ENCODE assay signal across 1 cellular context in genomic region chr14:73633517-73634332, GRCh38.
TF ChIP-seq lines count a peak whose summit lies in the region.

No MANE protein-coding gene starts in this region.

TF ChIP-seq in K562, 482 proteins besides CTCF, POLR2A, EP300 and RAD21:
- TF ChIP-seq MBD1 (CRISPR knock-in tag; IDR thresholded peaks at IDR 0.05): 0 out of 2 replicates have a peak, but pooled peaks have one; percentile 76
- TF ChIP-seq THRA (IDR thresholded peaks at IDR 0.05): no peak
- TF ChIP-seq BRD4 (IDR thresholded peaks at IDR 0.05): no peak
- peak; percentile 89 for TF ChIP-seq ZBTB33 (CRISPR knock-in tag; IDR thresholded peaks at IDR 0.05)
- peak; percentile 41 for TF ChIP-seq FIP1L1 (IDR thresholded peaks at IDR 0.05; ENCODE audit: low read depth, low read length, poor library complexity, severe bottlenecking)
- peak; percentile 46; the same call in 1 of the 2 replicates for TF ChIP-seq KLF16 (IDR thresholded peaks at IDR 0.05)
- no peak for TF ChIP-seq DEAF1 (CRISPR knock-in tag; IDR thresholded peaks at IDR 0.05)
- TF ChIP-seq ZNF184 (CRISPR knock-in tag; IDR thresholded peaks at IDR 0.05): no peak
- peak; percentile 64 for TF ChIP-seq SMC3 (conservative IDR thresholded peaks at IDR 0.05; ENCODE audit: insufficient read depth, low read depth, low read length)
- no peak for TF ChIP-seq GABPB2 (CRISPR knock-in tag; conservative IDR thresholded peaks at IDR 0.05)
- TF ChIP-seq ZBTB40 (IDR thresholded peaks at IDR 0.05): peak; percentile 46; the same call in 1 of the 2 replicates
- no peak for TF ChIP-seq ZBTB40 (CRISPR knock-in tag; IDR thresholded peaks at IDR 0.05)
